Comparison of ENCODE assay signal across 1 cellular context in the genomic region with DNA sequence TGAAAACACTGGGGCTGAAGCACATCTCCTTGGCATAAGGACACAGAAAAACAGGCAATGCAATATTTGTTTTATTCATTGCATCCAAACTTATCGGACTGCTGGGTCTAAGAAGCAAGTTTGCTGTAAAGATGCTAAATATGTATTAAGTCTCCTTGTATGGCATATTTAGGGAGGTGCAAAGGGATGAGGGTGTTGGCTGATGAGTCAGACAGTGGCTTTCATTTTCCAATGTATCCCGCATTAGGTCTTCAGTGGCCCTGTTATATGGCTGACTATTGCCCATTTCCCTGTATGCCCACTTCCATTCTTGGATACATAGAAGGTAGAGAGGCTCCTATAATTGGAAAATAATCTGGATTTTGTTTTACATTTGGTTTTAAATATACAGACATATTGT.
TF ChIP-seq lines count a peak whose summit lies in the region.

No MANE protein-coding gene starts in this region.

TF ChIP-seq in HCT116, 20 proteins besides CTCF, POLR2A, EP300 and RAD21 (continued from another document):
- no peak for TF ChIP-seq POLR2AphosphoS5 (IDR thresholded peaks at IDR 0.05; ENCODE audit: low read depth, low read length)
- TF ChIP-seq, protein P1, sequence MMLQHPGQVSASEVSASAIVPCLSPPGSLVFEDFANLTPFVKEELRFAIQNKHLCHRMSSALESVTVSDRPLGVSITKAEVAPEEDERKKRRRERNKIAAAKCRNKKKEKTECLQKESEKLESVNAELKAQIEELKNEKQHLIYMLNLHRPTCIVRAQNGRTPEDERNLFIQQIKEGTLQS (IDR thresholded peaks at IDR 0.05), result no peak
- no peak for TF ChIP-seq ELF1 (IDR thresholded peaks at IDR 0.05; ENCODE audit: borderline replicate concordance, low read depth)
- TF ChIP-seq ZFX (IDR thresholded peaks at IDR 0.05), result no peak
- no peak for TF ChIP-seq SP1 (IDR thresholded peaks at IDR 0.05; ENCODE audit: low read depth)
